Comparison of ENCODE assay signal across 8 cellular contexts in genomic region chr16:67561501-67561823, GRCh38. TPM values are rescaled to one million over a fixed set of nuclear protein-coding genes. Genes with fewer than 3 reads are reported as not detected.
A peak's percentile ranks its signal among the peaks of the same experiment; 100 is the strongest.
DNase-seq lines count a peak whose midpoint lies in the region; ATAC-seq and TF ChIP-seq lines count a peak whose summit lies in the region.

No MANE protein-coding gene starts in this region.

- peak overlapping the region; percentile 96 for H3K9ac ChIP-seq in rectal smooth muscle tissue (ENCODE audit: low read length)

- H3K4me3 ChIP-seq in GM08714 (ENCODE audit: low read length) = peak overlapping the region; percentile 76
- peak overlapping the region; percentile 100 for H3K4me3 ChIP-seq in SJSA1
- H3K4me3 ChIP-seq in fibroblast of mammary gland (ENCODE audit: control insufficient read depth, low read depth, low read length) = peak overlapping the region; percentile 65
- H3K4me3 ChIP-seq in rectal smooth muscle tissue (ENCODE audit: low read length) = peak overlapping the region; percentile 80

- H3K27me3 ChIP-seq in SJSA1 (replicated peaks) = no peaks in the 10 kb centered on the region
- H3K27me3 ChIP-seq in rectal smooth muscle tissue (ENCODE audit: control insufficient read depth, insufficient read depth, low read length) = no peaks in the 10 kb centered on the region

- no peak for DNase-seq in SJSA1 (ENCODE audit: low read depth in 1 of 2, low spot score in 2 of 2)
- no peak for DNase-seq in fibroblast of mammary gland (ENCODE audit: low read depth)
- DNase-seq in HuH-7.5 (ENCODE audit: low spot score) = no peak
- no peak for DNase-seq in GM20000 (ENCODE audit: low spot score)
- DNase-seq in NCI-H2196 (lab: John Stamatoyannopoulos, UW; ENCODE audit: unreplicated experiment) = no peak

- peaks cover 15% of the 10 kb centered on the region for H3K36me3 ChIP-seq in SJSA1
- H3K36me3 ChIP-seq in rectal smooth muscle tissue (ENCODE audit: control insufficient read depth, insufficient read depth, low read length) = no peaks in the 10 kb centered on the region

- ATAC-seq in esophagus mucosa = no peak

- no peaks in the 10 kb centered on the region for H3K9me3 ChIP-seq in SJSA1 (replicated peaks)

- TF ChIP-seq CTCF in fibroblast of mammary gland (conservative IDR thresholded peaks at IDR 0.05; ENCODE audit: control insufficient read depth, insufficient read depth, low read depth, low read length) = no peak
- no peak for TF ChIP-seq CTCF in GM20000 (IDR thresholded peaks at IDR 0.05; ENCODE audit: extremely low read depth, missing control alignments)

- peak overlapping the region; percentile 96 for H3K27ac ChIP-seq in SJSA1
- H3K27ac ChIP-seq in rectal smooth muscle tissue (ENCODE audit: low read depth, low read length) = peak overlapping the region; percentile 90

- peaks cover 27% of the 10 kb centered on the region for H3K4me1 ChIP-seq in SJSA1 (replicated peaks)
- peaks cover 8% of the 10 kb centered on the region for H3K4me1 ChIP-seq in rectal smooth muscle tissue (ENCODE audit: control insufficient read depth, insufficient read depth, low read length)

RNA-seq across cellular contexts. Expression of gene CTCF, which starts 0.9 kb away (rescaled TPM):
- 26.6 and 39.1 TPM in 2 replicates for total RNA-seq in SJSA1 (2014; rRNA removed; shearing (Covaris generic))
- total RNA-seq in esophagus mucosa = 28.3 TPM

RNA-seq across cellular contexts. Expression of gene RIPOR1, which starts 32.8 kb away (rescaled TPM):
- 20.1 and 24.8 TPM in 2 replicates for total RNA-seq in SJSA1 (2014; rRNA removed; shearing (Covaris generic))
- total RNA-seq in esophagus mucosa = 14.3 TPM
